In genomic region chr7:6637544-6638229, GRCh38 we compare ENCODE assay signal across 1 cellular context.
TF ChIP-seq lines count a peak whose summit lies in the region.

No MANE protein-coding gene starts in this region.

TF ChIP-seq in IMR-90, 13 proteins besides CTCF, POLR2A, EP300 and RAD21:
- TF ChIP-seq NFE2L2 (IDR thresholded peaks at IDR 0.05; ENCODE audit: low read depth, low read length) = no peak
- no peak for TF ChIP-seq BHLHE40 (IDR thresholded peaks at IDR 0.05; ENCODE audit: low read depth, low read length)
- no peak for TF ChIP-seq USF2 (IDR thresholded peaks at IDR 0.05; ENCODE audit: low read depth, low read length)
- TF ChIP-seq MAFK (IDR thresholded peaks at IDR 0.05; ENCODE audit: low read depth, low read length) = no peak
- TF ChIP-seq CHD1 (IDR thresholded peaks at IDR 0.05; ENCODE audit: low read depth, low read length) = no peak
- TF ChIP-seq FOS (IDR thresholded peaks at IDR 0.05; ENCODE audit: low read depth, low read length) = no peak
- TF ChIP-seq RCOR1 (IDR thresholded peaks at IDR 0.05; ENCODE audit: insufficient replicate concordance, low read length) = no peak
- TF ChIP-seq MAZ (IDR thresholded peaks at IDR 0.05; ENCODE audit: borderline replicate concordance, low read depth, low read length) = no peak
- TF ChIP-seq MXI1 (IDR thresholded peaks at IDR 0.05; ENCODE audit: borderline replicate concordance, low read depth, low read length) = no peak; the same call in 1 of the 2 replicates
- TF ChIP-seq RFX5 (IDR thresholded peaks at IDR 0.05; ENCODE audit: low read depth, low read length) = no peak
- TF ChIP-seq SMC3 (IDR thresholded peaks at IDR 0.05; ENCODE audit: low read depth, low read length) = no peak
- TF ChIP-seq ELK1 (IDR thresholded peaks at IDR 0.05; ENCODE audit: borderline replicate concordance, low read depth, low read length) = no peak
